ENCODE assay signal across 9 cellular contexts in the genomic region with DNA sequence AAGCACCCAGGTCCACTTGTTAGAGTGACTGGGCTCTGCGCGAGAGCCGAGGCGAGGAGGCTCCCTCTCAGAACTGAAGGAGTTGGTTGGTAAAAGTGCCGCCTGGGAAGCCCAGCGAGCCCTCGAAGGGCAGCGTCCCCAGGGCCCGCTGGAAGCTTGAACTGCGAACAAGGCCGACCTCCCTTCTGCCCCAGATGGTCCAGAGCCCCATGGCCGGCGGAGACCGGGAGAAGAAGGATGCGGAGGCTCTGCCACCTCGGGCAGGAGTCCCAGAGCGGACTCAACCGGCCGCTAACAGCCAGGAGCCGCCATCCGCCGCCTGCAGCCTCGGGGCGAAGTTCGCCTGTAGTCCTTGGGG.
DNase-seq lines count a peak whose midpoint lies in the region; ATAC-seq and TF ChIP-seq lines count a peak whose summit lies in the region.
"Had no signal": no experiment of that assay in that cellular context is flagged by ENCODE, and none has a peak within 500 bp of the region (broad histone marks: within the 10 kb centered on the region; RNA-seq: fewer than 3 reads in every experiment).

No MANE protein-coding gene starts in this region.

- POLR2A ChIA-PET in PC-9 (lab: Charles Lee; ENCODE audit: unreplicated experiment) = no interaction called here

- peaks cover 24% of the 10 kb centered on the region for H3K27me3 ChIP-seq in PC-9 (ENCODE audit: insufficient read depth, low read depth)
- H3K27me3 ChIP-seq in heart right ventricle = peaks cover 0 to 66% (median 9%) of the 10 kb centered on the region in 7 donors
- H3K27me3 ChIP-seq in sigmoid colon = no peaks in the 10 kb centered on the region

- no peaks in the 10 kb centered on the region for H3F3A ChIP-seq in PC-9 (ENCODE audit: insufficient read depth, low read depth)

- intact Hi-C loops in PC-9 (cut with micrococcal nuclease; ENCODE audit: unreplicated experiment) = no loop called here
- intact Hi-C loops in heart right ventricle (cut with DNase I) = no loop called here
- intact Hi-C loops in sigmoid colon (cut with DNase I) = no loop called here

- no peak for ATAC-seq in heart right ventricle
- ATAC-seq in HG03159 (IDR thresholded peaks at IDR 0.05; ENCODE audit: unreplicated experiment) = no peak
- ATAC-seq in HG03439 (IDR thresholded peaks at IDR 0.05; ENCODE audit: unreplicated experiment) = no peak
- ATAC-seq in GM21526 (IDR thresholded peaks at IDR 0.05; ENCODE audit: low FRiP score, unreplicated experiment) = no peak

- H3K9me2 ChIP-seq in PC-9 (ENCODE audit: insufficient read depth) = no peaks in the 10 kb centered on the region

- no peaks in the 10 kb centered on the region for H3K4me1 ChIP-seq in PC-9 (replicated peaks; ENCODE audit: insufficient read depth)
- H3K4me1 ChIP-seq in heart right ventricle = peaks cover 0 to 4% (median 0%) of the 10 kb centered on the region in 9 donors
- H3K4me1 ChIP-seq in sigmoid colon = peaks cover 0 to 5% (median 0%) of the 10 kb centered on the region in 4 donors

- peaks cover 6% of the 10 kb centered on the region; the same call in 1 of the 2 replicates for H3K9me3 ChIP-seq in PC-9 (ENCODE audit: insufficient read depth, low read depth)
- no peaks in the 10 kb centered on the region for H3K9me3 ChIP-seq in heart right ventricle
- H3K9me3 ChIP-seq in sigmoid colon = no peaks in the 10 kb centered on the region

- H3K4me2 ChIP-seq in PC-9 = peak overlapping the region; percentile 75

- H3K79me2 ChIP-seq in PC-9 (ENCODE audit: low read depth) = no peaks in the 10 kb centered on the region

- no TSS peak for BruUV-seq in PC-9 (replicated peaks; lab: Mats Ljungman, UMichigan)

- H3K36me3 ChIP-seq in PC-9 (ENCODE audit: low read depth) = no peaks in the 10 kb centered on the region
- no peaks in the 10 kb centered on the region for H3K36me3 ChIP-seq in heart right ventricle
- no peaks in the 10 kb centered on the region for H3K36me3 ChIP-seq in sigmoid colon

- H3K4me3 ChIP-seq in PC-9 (peak overlapping the region; percentile 48), heart right ventricle (peak overlapping the region in 9 of 10 donors; percentile 12 to 49 (median 45)), sigmoid colon (peak overlapping the region; percentile 26 to 55 (median 49))

- 1% methylated on average over 16 to 25 of the region's 25 CpGs for WGBS in heart right ventricle, 2 donors
- 1 to 7% methylated on average over 25 of the region's 25 CpGs for WGBS in sigmoid colon, 2 donors

- H3K27ac ChIP-seq in PC-9 (no peak overlapping the region), heart right ventricle (no peak overlapping the region), sigmoid colon (peak overlapping the region; percentile 71 to 83 (median 77))

- peak overlapping the region; percentile 65 for H2AFZ ChIP-seq in PC-9

- TF ChIP-seq EP300 in sigmoid colon (IDR thresholded peaks at IDR 0.05) = no peak

- TF ChIP-seq CTCF in PC-9 (conservative IDR thresholded peaks at IDR 0.05) (no peak), heart right ventricle (IDR thresholded peaks at IDR 0.05) (no peak), sigmoid colon (IDR thresholded peaks at IDR 0.05) (no peak)

- H4K20me1 ChIP-seq in PC-9 (ENCODE audit: insufficient read depth) = no peaks in the 10 kb centered on the region

- no peak for TF ChIP-seq POLR2A in sigmoid colon (IDR thresholded peaks at IDR 0.05)

- CTCF ChIA-PET in PC-9 (lab: Charles Lee) = no interaction called here

- DNase-seq in ELF-1 (ENCODE audit: low read depth, low spot score) (peak; percentile 49), PC-9 (peak in 1 of 2 experiments; percentile 15), heart right ventricle (peak in 1 of 2 donors; percentile 8), sigmoid colon (no peak), germinal center (ENCODE audit: low spot score) (no peak)
- DNase-seq: SHP77 had no signal

Comparison
In these comparisons a context has a peak if more than half of its experiments do, and no peak if none do; other contexts are left out.
1. H3K27ac ChIP-seq: peak in sigmoid colon (4 of 4); none in PC-9 (single experiment) and heart right ventricle (0 of 10).
2. Peak in every context shown above with its lines, with median percentiles within 50 percentile points of each other: H3K4me3 ChIP-seq.